In genomic region chr2:195343942-195344530, GRCh38 we compare ENCODE assay signal across 13 cellular contexts.
A peak's percentile ranks its signal among the peaks of the same experiment; 100 is the strongest.
DNase-seq lines count a peak whose midpoint lies in the region; ATAC-seq and TF ChIP-seq lines count a peak whose summit lies in the region.
"Had no signal": no experiment of that assay in that cellular context is flagged by ENCODE, and none has a peak within 500 bp of the region (broad histone marks: within the 10 kb centered on the region; RNA-seq: fewer than 3 reads in every experiment).

No MANE protein-coding gene starts in this region.

- peaks cover 2% of the 10 kb centered on the region; the same call in 1 of the 2 replicates for H3K4me1 ChIP-seq in IMR-90 (ENCODE audit: control insufficient read depth, insufficient read depth, low read length)
- H3K4me1 ChIP-seq: neural progenitor cell, spleen had no signal

- H3K14ac ChIP-seq in IMR-90 (replicated peaks; ENCODE audit: low read depth, low read length), result peak overlapping the region; percentile 80; the same call in 1 of the 2 replicates

- H3K27ac ChIP-seq in IMR-90 (ENCODE audit: insufficient read depth, low read length), result no peak overlapping the region
- H3K27ac ChIP-seq: neural progenitor cell, spleen had no signal

- no peaks in the 10 kb centered on the region for H3K9me1 ChIP-seq in IMR-90 (ENCODE audit: insufficient read depth, low read length)

- no peak for DNase-seq in stimulated activated naive CD8-positive, alpha-beta T cell treated with anti-CD3 and anti-CD28 coated beads, Interleukin-15, Interleukin-2, amounts not matched to agents 100 U/mL and 50 U/mL, for 24 hours
- no peak for DNase-seq in stimulated activated naive CD8-positive, alpha-beta T cell treated with anti-CD3 and anti-CD28 coated beads, Interleukin-15, amount 100 ng/mL, for 72 hours
- DNase-seq in IMR-90 (peak; percentile 78), astrocyte of the hippocampus (ENCODE audit: low read depth, low spot score) (peak; percentile 16), posterior vena cava (ENCODE audit: low spot score) (no peak), T-helper 17 cell (no peak)
- DNase-seq in activated CD4-positive, alpha-beta T cell treated with anti-CD3 and anti-CD28 coated beads for 48 hours, result no peak
- DNase-seq: activated naive CD8-positive, alpha-beta T cell treated with anti-CD3 and anti-CD28 coated beads, Interleukin-2, amount 50 U/mL, for 24 hours; head of caudate nucleus; left ventricle myocardium superior; spleen had no signal

- H4K8ac ChIP-seq in IMR-90 (ENCODE audit: low read depth in 2 of 2, low read length in 2 of 2), result peak overlapping the region in 1 of 2 experiments; percentile 23; a peak in 1 of 4 replicates

- H3K36me3 Mint-ChIP-seq in T-helper 17 cell (ENCODE audit: low read depth), result no peaks in the 10 kb centered on the region
- H3K36me3 Mint-ChIP-seq: neural progenitor cell had no signal

- WGBS in IMR-90 (ENCODE audit: extremely low coverage in 2 of 2, insufficient read length in 1 of 2), 2 experiments, result 50% methylated on average over 2 of the region's 5 CpGs; no CpG with 5 or more reads in 1 of the 2 experiments

- ATAC-seq in stimulated activated naive CD8-positive, alpha-beta T cell treated with anti-CD3 and anti-CD28 coated beads, Interleukin-15, Interleukin-2, amounts not matched to agents 100 U/mL and 50 U/mL, for 24 hours, result peak; percentile 23
- no peak for ATAC-seq in stimulated activated naive CD8-positive, alpha-beta T cell treated with anti-CD3 and anti-CD28 coated beads, Interleukin-15, amount 100 ng/mL, for 72 hours
- ATAC-seq in IMR-90 (ENCODE audit: low read depth) (peak; percentile 82), HG03039 (IDR thresholded peaks at IDR 0.05; ENCODE audit: unreplicated experiment) (no peak), T-helper 17 cell (no peak)
- ATAC-seq: activated naive CD8-positive, alpha-beta T cell treated with anti-CD3 and anti-CD28 coated beads, Interleukin-2, amount 50 U/mL, for 24 hours; left ventricle myocardium superior had no signal

- H3K9me3 ChIP-seq in IMR-90 (ENCODE audit: control insufficient read depth, insufficient read depth, low read length) (no peaks in the 10 kb centered on the region), T-helper 17 cell (ENCODE audit: control insufficient read depth, low read length, poor library complexity, severe bottlenecking) (no peaks in the 10 kb centered on the region)
- H3K9me3 ChIP-seq: spleen had no signal

- H2AK9ac ChIP-seq in IMR-90 (replicated peaks; ENCODE audit: low read depth, low read length, poor library complexity), result no peak overlapping the region

- H3K27me3 ChIP-seq in IMR-90 (ENCODE audit: control insufficient read depth, insufficient read depth, low read length), result no peaks in the 10 kb centered on the region
- H3K27me3 ChIP-seq: neural progenitor cell, spleen had no signal

- 0 out of 3 replicates have a peak overlapping the region, but pooled peaks have one; percentile 83 for H2BK15ac ChIP-seq in IMR-90 (ENCODE audit: low read depth, low read length)

- no peak for TF ChIP-seq POLR2A in IMR-90 (IDR thresholded peaks at IDR 0.05; ENCODE audit: low read depth, low read length)

- no peaks in the 10 kb centered on the region for H3K36me3 ChIP-seq in IMR-90 (ENCODE audit: control insufficient read depth, insufficient read depth, low read length)
- H3K36me3 ChIP-seq: neural progenitor cell, spleen had no signal

- no peak overlapping the region for H3K4me3 Mint-ChIP-seq in stimulated activated naive CD8-positive, alpha-beta T cell treated with anti-CD3 and anti-CD28 coated beads, Interleukin-15, amount 100 ng/mL, for 72 hours
- H3K4me3 Mint-ChIP-seq in T-helper 17 cell, result no peak overlapping the region
- H3K4me3 Mint-ChIP-seq: activated naive CD8-positive, alpha-beta T cell treated with anti-CD3 and anti-CD28 coated beads, Interleukin-2, amount 50 U/mL, for 24 hours; neural progenitor cell had no signal

- H3K4me1 Mint-ChIP-seq in stimulated activated naive CD8-positive, alpha-beta T cell treated with anti-CD3 and anti-CD28 coated beads, Interleukin-15, amount 100 ng/mL, for 72 hours, result no peaks in the 10 kb centered on the region
- no peaks in the 10 kb centered on the region for H3K4me1 Mint-ChIP-seq in T-helper 17 cell
- H3K4me1 Mint-ChIP-seq: neural progenitor cell had no signal

- H2AK5ac ChIP-seq in IMR-90 (ENCODE audit: low read depth, low read length), result no peak overlapping the region

- peak overlapping the region; percentile 72; the same call in 1 of the 2 replicates for H2BK20ac ChIP-seq in IMR-90 (ENCODE audit: low read depth, low read length)

- H2BK5ac ChIP-seq in IMR-90 (ENCODE audit: low read depth, low read length, poor library complexity, severe bottlenecking), result peak overlapping the region; percentile 64

- no peak overlapping the region for H3K56ac ChIP-seq in IMR-90 (ENCODE audit: extremely low read depth, insufficient read depth, low read length)

- peak overlapping the region; percentile 74 for H2AFZ ChIP-seq in IMR-90 (replicated peaks; ENCODE audit: low read length, poor library complexity)
- H2AFZ ChIP-seq: neural progenitor cell had no signal

- peak overlapping the region; percentile 79 for H3K4me2 ChIP-seq in IMR-90 (ENCODE audit: low read depth, low read length)
- H3K4me2 ChIP-seq: neural progenitor cell had no signal

- dilution Hi-C loops in IMR-90 (cut with HindIII; ENCODE audit: low sequenced_read_pairs, unreplicated experiment), result no loop called here

- H3K9me3 Mint-ChIP-seq in stimulated activated naive CD8-positive, alpha-beta T cell treated with anti-CD3 and anti-CD28 coated beads, Interleukin-15, amount 100 ng/mL, for 72 hours, result peaks cover 0 to 4% of the 10 kb centered on the region in 2 donors
- H3K9me3 Mint-ChIP-seq: neural progenitor cell had no signal

- POLR2A ChIA-PET in IMR-90 (lab: Charles Lee; ENCODE audit: unreplicated experiment), result no interaction called here

- intact Hi-C loops in IMR-90 (cut with micrococcal nuclease) (no loop called here), posterior vena cava (cut with DNase I) (no loop called here)

- no peak overlapping the region for H3K9ac ChIP-seq in IMR-90 (ENCODE audit: low read depth, low read length)
- H3K9ac ChIP-seq: neural progenitor cell had no signal

- H3K27me3 Mint-ChIP-seq in stimulated activated naive CD8-positive, alpha-beta T cell treated with anti-CD3 and anti-CD28 coated beads, Interleukin-15, amount 100 ng/mL, for 72 hours, result no peaks in the 10 kb centered on the region
- H3K27me3 Mint-ChIP-seq in T-helper 17 cell, result no peaks in the 10 kb centered on the region
- H3K27me3 Mint-ChIP-seq: activated naive CD8-positive, alpha-beta T cell treated with anti-CD3 and anti-CD28 coated beads, Interleukin-2, amount 50 U/mL, for 24 hours had no signal

- in situ Hi-C loops in IMR-90 (cut with MboI; ENCODE audit: low sequenced_read_pairs), result no loop called here

- peak overlapping the region; percentile 93; the same call in 1 of the 2 replicates for H3K18ac ChIP-seq in IMR-90 (ENCODE audit: low read depth, low read length)

- H3K4me3 ChIP-seq in IMR-90 (ENCODE audit: insufficient read depth, low read depth, low read length), result no peak overlapping the region
- H3K4me3 ChIP-seq: neural progenitor cell, spleen had no signal

- H2BK120ac ChIP-seq in IMR-90 (ENCODE audit: low read depth, low read length), result peak overlapping the region; percentile 78

- H4K91ac ChIP-seq in IMR-90 (ENCODE audit: insufficient read depth, low read depth, low read length), result peak overlapping the region; percentile 75

- no peak overlapping the region for H3K27ac Mint-ChIP-seq in stimulated activated naive CD8-positive, alpha-beta T cell treated with anti-CD3 and anti-CD28 coated beads, Interleukin-15, amount 100 ng/mL, for 72 hours
- H3K27ac Mint-ChIP-seq in T-helper 17 cell, result no peak overlapping the region
- H3K27ac Mint-ChIP-seq: activated naive CD8-positive, alpha-beta T cell treated with anti-CD3 and anti-CD28 coated beads, Interleukin-2, amount 50 U/mL, for 24 hours; neural progenitor cell had no signal

- TF ChIP-seq CTCF in IMR-90 (conservative IDR thresholded peaks at IDR 0.05; ENCODE audit: low read depth, low read length), result no peak

- no peaks in the 10 kb centered on the region for H3K79me1 ChIP-seq in IMR-90 (ENCODE audit: low read depth in 1 of 2, low read length in 2 of 2)

- peak overlapping the region; percentile 53 for H3K4ac ChIP-seq in IMR-90 (ENCODE audit: low read depth, low read length)

- no peak overlapping the region for H3K23ac ChIP-seq in IMR-90 (ENCODE audit: low read depth, low read length)

- peak overlapping the region; percentile 67; the same call in 1 of the 2 replicates for H4K5ac ChIP-seq in IMR-90 (ENCODE audit: low read depth, low read length)

- no TSS peak for BruUV-seq in IMR-90 (replicated peaks; lab: Mats Ljungman, UMichigan)

- no peak for TF ChIP-seq RAD21 in IMR-90 (IDR thresholded peaks at IDR 0.05; ENCODE audit: low read length)

- CTCF ChIA-PET in IMR-90 (lab: Yijun Ruan, JAX), result interaction anchor here (0.6 kb wide), 1 partner anchor 131 kb away, joined by 3 read pairs; no protein-coding TSS in a partner anchor

- H4K20me1 ChIP-seq in IMR-90 (ENCODE audit: insufficient read depth, low read length), result no peaks in the 10 kb centered on the region

TF ChIP-seq in IMR-90, 13 proteins besides CTCF, POLR2A, EP300 and RAD21:
- TF ChIP-seq RCOR1 (IDR thresholded peaks at IDR 0.05; ENCODE audit: insufficient replicate concordance, low read length) (no peak), CEBPB (IDR thresholded peaks at IDR 0.05; ENCODE audit: low read depth, low read length) (peak; percentile 61; the same call in 1 of the 2 replicates)

Comparison
In these comparisons a context has a peak if more than half of its experiments do, and no peak if none do; other contexts are left out.
1. ATAC-seq: peak in stimulated activated naive CD8-positive, alpha-beta T cell treated with anti-CD3 and anti-CD28 coated beads, Interleukin-15, Interleukin-2, amounts not matched to agents 100 U/mL and 50 U/mL, for 24 hours (single experiment) and IMR-90 (single experiment); none in stimulated activated naive CD8-positive, alpha-beta T cell treated with anti-CD3 and anti-CD28 coated beads, Interleukin-15, amount 100 ng/mL, for 72 hours (single experiment), HG03039 (single experiment) and T-helper 17 cell (single experiment).
2. DNase-seq: peak in IMR-90 (single experiment) and astrocyte of the hippocampus (single experiment); none in stimulated activated naive CD8-positive, alpha-beta T cell treated with anti-CD3 and anti-CD28 coated beads, Interleukin-15, Interleukin-2, amounts not matched to agents 100 U/mL and 50 U/mL, for 24 hours (single experiment), stimulated activated naive CD8-positive, alpha-beta T cell treated with anti-CD3 and anti-CD28 coated beads, Interleukin-15, amount 100 ng/mL, for 72 hours (0 of 2), posterior vena cava (single experiment), activated CD4-positive, alpha-beta T cell treated with anti-CD3 and anti-CD28 coated beads for 48 hours (single experiment) and T-helper 17 cell (0 of 3).